Comparison of ENCODE assay signal across 13 cellular contexts in the genomic region with DNA sequence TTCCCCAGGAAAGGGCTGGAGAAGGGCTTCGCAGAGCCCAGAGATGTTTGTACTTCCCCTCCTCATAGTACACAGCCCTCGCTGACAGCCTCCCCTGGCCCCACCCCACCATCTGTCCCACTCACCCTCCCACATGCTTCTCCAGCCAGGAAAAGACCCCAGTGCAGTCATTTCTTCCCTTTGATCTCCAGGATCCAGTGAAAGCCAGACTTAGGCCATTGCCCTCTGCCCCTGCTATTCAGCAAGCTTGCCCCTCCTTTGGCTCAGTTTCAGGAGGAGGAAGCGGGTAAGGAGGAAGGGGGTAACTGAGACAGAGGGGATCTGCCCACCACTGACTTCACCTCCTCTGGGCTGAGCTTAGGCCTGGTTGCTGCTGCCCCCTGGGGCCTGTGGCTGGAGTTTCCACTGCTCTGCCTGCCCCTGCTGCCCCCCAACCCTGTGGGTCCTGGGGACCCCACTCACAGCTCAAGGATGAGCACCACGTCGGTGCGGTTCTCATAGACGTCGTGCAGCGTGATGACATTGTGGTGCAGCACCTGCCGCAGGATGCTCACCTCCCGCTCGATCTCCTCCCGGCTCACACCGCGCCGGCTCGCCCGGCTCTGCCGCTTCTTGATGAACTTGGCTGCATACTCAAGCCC.
DNase-seq lines count a peak whose midpoint lies in the region; ATAC-seq and TF ChIP-seq lines count a peak whose summit lies in the region.
"Had no signal": no experiment of that assay in that cellular context is flagged by ENCODE, and none has a peak within 500 bp of the region (broad histone marks: within the 10 kb centered on the region; RNA-seq: fewer than 3 reads in every experiment).

No MANE protein-coding gene starts in this region.

- in situ Hi-C loops in KBM-7 (cut with MboI; ENCODE audit: low pct_unique_long_range_greater_than_20kb, low sequenced_read_pairs), result no loop called here

- TF ChIP-seq CTCF in CD4-positive, alpha-beta T cell (IDR thresholded peaks at IDR 0.05), result peak; percentile 11
- TF ChIP-seq CTCF in colonic mucosa (IDR thresholded peaks at IDR 0.05) (no peak), nephron (IDR thresholded peaks at IDR 0.05; ENCODE audit: unreplicated experiment in 3 of 3) (no peak)

- H3K27ac Mint-ChIP-seq in CD4-positive, alpha-beta T cell, result no peak overlapping the region
- H3K27ac Mint-ChIP-seq in nephron, result peak overlapping the region; percentile 6 to 75 (median 50)

- H3K27ac ChIP-seq in CD4-positive, alpha-beta T cell (ENCODE audit: low read depth, low read length), result no peak overlapping the region
- H3K27ac ChIP-seq in colonic mucosa, result no peak overlapping the region
- H3K27ac ChIP-seq: esophagus squamous epithelium, uterus had no signal

- H3K4me3 ChIP-seq in colonic mucosa, result no peak overlapping the region
- H3K4me3 ChIP-seq: esophagus squamous epithelium, uterus had no signal

- H3K4me3 Mint-ChIP-seq in CD4-positive, alpha-beta T cell, result no peak overlapping the region
- no peak overlapping the region for H3K4me3 Mint-ChIP-seq in nephron

- H3K27me3 ChIP-seq in CD4-positive, alpha-beta T cell (ENCODE audit: control insufficient read depth, insufficient read depth, low read length), result no peaks in the 10 kb centered on the region
- H3K27me3 ChIP-seq in colonic mucosa, result no peaks in the 10 kb centered on the region
- H3K27me3 ChIP-seq: esophagus squamous epithelium, uterus had no signal

- CTCF ChIA-PET in CD4-positive, alpha-beta T cell (lab: Charles Lee), result interaction anchor here (0.7 kb wide), 1 partner anchor 14 kb away, joined by 3 read pairs; no protein-coding TSS in a partner anchor

- no peaks in the 10 kb centered on the region for H3K36me3 Mint-ChIP-seq in CD4-positive, alpha-beta T cell (ENCODE audit: low read depth)
- no peaks in the 10 kb centered on the region for H3K36me3 Mint-ChIP-seq in nephron (ENCODE audit: low read depth)
- H3K36me3 Mint-ChIP-seq: CD4-positive, CD25-positive, alpha-beta regulatory T cell had no signal

- no peaks in the 10 kb centered on the region for H3K9me3 Mint-ChIP-seq in CD4-positive, alpha-beta T cell
- no peaks in the 10 kb centered on the region for H3K9me3 Mint-ChIP-seq in nephron
- H3K9me3 Mint-ChIP-seq: CD4-positive, CD25-positive, alpha-beta regulatory T cell had no signal

- intact Hi-C loops in CD4-positive, alpha-beta T cell (cut with DNase I, micrococcal nuclease), result no loop called here
- intact Hi-C loops in colonic mucosa (cut with DNase I), result no loop called here

- H3K4me1 ChIP-seq in colonic mucosa, result no peaks in the 10 kb centered on the region

- DNase-seq in CD4-positive, alpha-beta T cell, result no peak
- DNase-seq in KBM-7 (peak; percentile 66), colonic mucosa (peak; percentile 7), AG20443 (ENCODE audit: low spot score) (no peak)
- no peak for DNase-seq in activated naive CD4-positive, alpha-beta T cell (lab: John Stamatoyannopoulos, UW)
- DNase-seq: aorta; CD4-positive, CD25-positive, alpha-beta regulatory T cell; esophagus squamous epithelium; T-helper 1 cell; uterus had no signal

- no peaks in the 10 kb centered on the region for H3K4me1 Mint-ChIP-seq in CD4-positive, alpha-beta T cell (ENCODE audit: low read depth)
- H3K4me1 Mint-ChIP-seq in nephron, result peaks cover 67% of the 10 kb centered on the region
- H3K4me1 Mint-ChIP-seq: CD4-positive, CD25-positive, alpha-beta regulatory T cell had no signal

- ATAC-seq in CD4-positive, alpha-beta T cell (ENCODE audit: poor library complexity), result no peak
- ATAC-seq in GM21423 (IDR thresholded peaks at IDR 0.05; ENCODE audit: unreplicated experiment) (no peak), HG03565 (IDR thresholded peaks at IDR 0.05; ENCODE audit: unreplicated experiment) (no peak)

- H3K9ac ChIP-seq in colonic mucosa (ENCODE audit: low read depth in 2 of 2, low read length in 2 of 2), result no peak overlapping the region

- H3K9me3 ChIP-seq in CD4-positive, alpha-beta T cell (ENCODE audit: control insufficient read depth, low read length), result no peaks in the 10 kb centered on the region
- H3K9me3 ChIP-seq in colonic mucosa, result no peaks in the 10 kb centered on the region
- H3K9me3 ChIP-seq: esophagus squamous epithelium, uterus had no signal

- no peaks in the 10 kb centered on the region for H3K36me3 ChIP-seq in colonic mucosa
- H3K36me3 ChIP-seq: esophagus squamous epithelium, uterus had no signal

- H3K27me3 Mint-ChIP-seq in CD4-positive, alpha-beta T cell, result no peaks in the 10 kb centered on the region
- H3K27me3 Mint-ChIP-seq in nephron (ENCODE audit: low read depth), result no peaks in the 10 kb centered on the region
- H3K27me3 Mint-ChIP-seq: CD4-positive, CD25-positive, alpha-beta regulatory T cell had no signal

- POLR2A ChIA-PET in CD4-positive, alpha-beta T cell (lab: Charles Lee), result no interaction called here

Comparison
In these comparisons a context has a peak if more than half of its experiments do, and no peak if none do; other contexts are left out.
1. DNase-seq: peak in KBM-7 (single experiment) and colonic mucosa (single experiment); none in CD4-positive, alpha-beta T cell (0 of 10), AG20443 (single experiment) and activated naive CD4-positive, alpha-beta T cell (0 of 4).